Comparison of ENCODE assay signal across 9 cellular contexts in the genomic region with DNA sequence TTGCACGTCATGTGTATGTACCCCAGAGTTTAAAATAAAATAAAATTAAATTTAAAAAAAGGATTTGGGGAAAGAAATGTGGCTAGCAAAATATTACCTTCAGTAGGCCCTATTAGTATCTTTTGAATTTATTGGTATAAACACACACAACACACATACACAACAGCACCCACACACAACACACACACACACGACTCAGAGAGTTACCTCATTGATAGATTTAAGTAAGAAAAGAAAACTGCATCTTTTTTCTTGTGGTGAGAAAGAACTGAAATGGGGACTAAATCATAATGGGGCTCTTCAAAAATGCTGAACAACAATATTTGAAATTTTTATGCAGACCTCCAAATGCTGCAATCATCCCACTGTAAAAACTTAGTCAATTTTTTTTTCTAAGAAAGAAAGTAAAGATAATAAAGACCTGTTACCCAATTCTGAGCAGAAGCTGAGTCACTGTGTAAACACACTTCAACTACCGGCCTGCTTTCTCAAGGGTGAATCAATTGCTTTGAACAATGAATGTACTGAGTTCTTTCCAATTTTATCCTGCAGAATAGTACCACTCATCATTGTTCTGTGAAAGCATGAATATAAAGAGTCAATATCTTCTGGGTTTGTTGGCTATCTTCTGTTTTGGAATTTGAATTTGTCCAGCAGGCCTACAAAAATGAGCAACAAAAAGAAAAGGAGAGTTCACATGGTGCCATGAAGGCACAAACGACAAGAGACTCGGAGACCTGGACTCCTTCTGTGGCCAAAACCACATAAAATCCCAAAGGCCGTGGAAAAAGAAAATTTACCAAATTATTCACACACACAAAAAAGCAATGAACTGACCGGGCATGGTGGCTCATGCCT. TPM values are rescaled to one million over a fixed set of nuclear protein-coding genes. Genes with fewer than 3 reads are reported as not detected.
DNase-seq lines count a peak whose midpoint lies in the region; ATAC-seq and TF ChIP-seq lines count a peak whose summit lies in the region.
"Had no signal": no experiment of that assay in that cellular context is flagged by ENCODE, and none has a peak within 500 bp of the region (broad histone marks: within the 10 kb centered on the region; RNA-seq: fewer than 3 reads in every experiment).

No MANE protein-coding gene starts in this region.

- peak overlapping the region; percentile 65 for H3K27ac ChIP-seq in PC-9

- H4K20me1 ChIP-seq in PC-9 (ENCODE audit: insufficient read depth): no peaks in the 10 kb centered on the region

- H3K4me3 ChIP-seq in PC-9 (no peak overlapping the region), fibroblast of mammary gland (ENCODE audit: control insufficient read depth, low read depth, low read length) (no peak overlapping the region), skeletal muscle cell (ENCODE audit: low read depth, low read length) (no peak overlapping the region)

- no peak for TF ChIP-seq CTCF in PC-9 (conservative IDR thresholded peaks at IDR 0.05)
- no peak for TF ChIP-seq CTCF in fibroblast of mammary gland (conservative IDR thresholded peaks at IDR 0.05; ENCODE audit: control insufficient read depth, insufficient read depth, low read depth, low read length)

- no peak overlapping the region for H2AFZ ChIP-seq in PC-9

- H3K9me2 ChIP-seq in PC-9 (ENCODE audit: insufficient read depth): no peaks in the 10 kb centered on the region

- H3K4me1 ChIP-seq in PC-9 (replicated peaks; ENCODE audit: insufficient read depth): peaks cover 17% of the 10 kb centered on the region

- H3F3A ChIP-seq in PC-9 (ENCODE audit: insufficient read depth, low read depth): peaks cover 12% of the 10 kb centered on the region; the same call in 1 of the 2 replicates

- POLR2A ChIA-PET in PC-9 (lab: Charles Lee; ENCODE audit: unreplicated experiment): no interaction called here

- no peaks in the 10 kb centered on the region for H3K79me2 ChIP-seq in PC-9 (ENCODE audit: low read depth)

- peak; percentile 78 for DNase-seq in H4 (ENCODE audit: low spot score)
- peak; percentile 31 to 86 for DNase-seq in PC-9
- DNase-seq in fibroblast of mammary gland (ENCODE audit: low read depth): peak; percentile 90
- DNase-seq in skeletal muscle cell (ENCODE audit: low read depth): peak; percentile 78
- DNase-seq in NCI-H187 (lab: John Stamatoyannopoulos, UW): no peak
- DNase-seq in OCI-M2 (lab: John Stamatoyannopoulos, UW; ENCODE audit: unreplicated experiment): no peak
- no peak for DNase-seq in Right ventricle myocardium superior
- DNase-seq: activated CD4-positive, alpha-beta T cell treated with anti-CD3 and anti-CD28 coated beads for 1 hour had no signal

- peak overlapping the region; percentile 57 for H3K4me2 ChIP-seq in PC-9

- ATAC-seq in GM19328 (IDR thresholded peaks at IDR 0.05; ENCODE audit: unreplicated experiment) (no peak), Right ventricle myocardium superior (ENCODE audit: poor library complexity) (no peak)

- H3K27me3 ChIP-seq in PC-9 (ENCODE audit: insufficient read depth, low read depth): no peaks in the 10 kb centered on the region

- CTCF ChIA-PET in PC-9 (lab: Charles Lee): no interaction called here

- no TSS peak for BruUV-seq in PC-9 (replicated peaks; lab: Mats Ljungman, UMichigan)

- no peaks in the 10 kb centered on the region for H3K36me3 ChIP-seq in PC-9 (ENCODE audit: low read depth)

- no peaks in the 10 kb centered on the region for H3K9me3 ChIP-seq in PC-9 (ENCODE audit: insufficient read depth, low read depth)

- intact Hi-C loops in PC-9 (cut with micrococcal nuclease; ENCODE audit: unreplicated experiment): loop anchor here (5.0 kb wide), 1 partner anchor 58 kb away; a partner anchor contains a TSS
- intact Hi-C loops in Right ventricle myocardium superior (cut with DNase I): no loop called here

RNA-seq across cellular contexts. Expression of a gene that starts 57.9 kb away (rescaled TPM):
- total RNA-seq in H4 (2014; rRNA removed; shearing (Covaris generic)): 215 and 230 TPM in 2 replicates
- total RNA-seq in PC-9 (2021) (112 and 170 TPM in 2 replicates), Right ventricle myocardium superior (86.8 TPM)

Comparison
In these comparisons a context has a peak if more than half of its experiments do, and no peak if none do; other contexts are left out.
1. DNase-seq: peak in H4 (single experiment), PC-9 (2 of 2), fibroblast of mammary gland (single experiment) and skeletal muscle cell (single experiment); none in NCI-H187 (0 of 2), OCI-M2 (single experiment) and Right ventricle myocardium superior (single experiment).